8 cellular contexts compared by ENCODE assay signal in the genomic region with DNA sequence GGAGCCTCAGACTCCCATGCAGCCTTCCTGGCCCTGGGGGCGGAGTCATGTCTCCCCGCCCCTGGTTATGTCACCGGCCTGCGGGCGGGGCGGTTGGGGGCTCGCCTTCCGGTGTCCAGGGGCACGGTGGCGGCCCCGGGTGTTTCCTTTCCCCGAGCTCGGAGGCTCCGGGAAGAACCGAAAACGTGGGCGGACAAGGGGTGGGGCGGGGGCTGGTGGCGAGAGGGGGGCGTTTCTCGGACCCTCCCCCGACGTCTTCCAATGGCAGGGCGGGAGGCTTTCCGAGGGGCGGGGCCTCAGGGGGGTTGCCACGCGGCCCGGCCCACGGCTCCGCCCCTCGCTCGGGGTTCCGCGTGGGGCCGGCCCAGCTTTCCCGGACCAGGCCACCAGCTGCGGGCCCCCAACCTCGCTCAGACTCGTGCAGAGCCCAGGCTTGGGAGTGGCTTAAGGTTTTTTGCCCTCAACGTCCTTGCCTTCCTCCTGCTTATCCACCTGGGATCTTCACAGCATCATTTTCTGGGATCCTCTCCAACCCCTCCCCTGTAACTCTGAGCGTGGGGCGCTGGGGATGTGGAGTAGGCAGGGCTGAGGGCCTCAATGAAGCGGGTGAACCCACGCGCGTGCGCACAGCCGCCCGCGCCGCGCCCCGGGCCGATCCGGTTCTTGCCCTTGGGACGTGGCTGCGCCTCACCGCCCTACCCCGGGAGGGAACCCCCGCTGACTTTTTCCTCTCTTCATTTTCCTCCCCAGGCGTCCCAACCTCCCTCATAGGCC. TPM values are rescaled to one million over a fixed set of nuclear protein-coding genes. Genes with fewer than 3 reads are reported as not detected.
DNase-seq lines count a peak whose midpoint lies in the region; ATAC-seq and TF ChIP-seq lines count a peak whose summit lies in the region.

No MANE protein-coding gene starts in this region.

- H3K4me1 ChIP-seq in ovary (ENCODE audit: insufficient read depth), result peaks cover 6% of the 10 kb centered on the region

- no peak overlapping the region for H3K27ac ChIP-seq in ovary

- no peak for TF ChIP-seq EP300 in ovary (IDR thresholded peaks at IDR 0.05)

- H3K27ac Mint-ChIP-seq in CD14-positive monocyte, result no peak overlapping the region
- peak overlapping the region; percentile 95 for H3K27ac Mint-ChIP-seq in glutamatergic neuron (ENCODE audit: unreplicated experiment)

- peaks cover 6 to 47% (median 33%) of the 10 kb centered on the region in 7 donors for H3K9me3 Mint-ChIP-seq in CD14-positive monocyte
- peaks cover 30% of the 10 kb centered on the region for H3K9me3 Mint-ChIP-seq in glutamatergic neuron (ENCODE audit: unreplicated experiment)

- H3K4me3 ChIP-seq in ovary, result peak overlapping the region; percentile 37

- peaks cover 88 to 95% (median 91%) of the 10 kb centered on the region in 3 donors for H3K27me3 Mint-ChIP-seq in CD14-positive monocyte (ENCODE audit: low read depth in 3 of 3)
- H3K27me3 Mint-ChIP-seq in glutamatergic neuron (ENCODE audit: unreplicated experiment), result peaks cover 29% of the 10 kb centered on the region

- ATAC-seq in GM19023 (IDR thresholded peaks at IDR 0.05; ENCODE audit: unreplicated experiment), result peak; percentile 71
- peak; percentile 61 for ATAC-seq in HG03159 (IDR thresholded peaks at IDR 0.05; ENCODE audit: unreplicated experiment)

- peaks cover 49% of the 10 kb centered on the region for H3K4me1 Mint-ChIP-seq in CD14-positive monocyte
- peaks cover 10% of the 10 kb centered on the region for H3K4me1 Mint-ChIP-seq in glutamatergic neuron (ENCODE audit: low read depth, unreplicated experiment)

- peak overlapping the region; percentile 71 to 97 for H3K4me3 Mint-ChIP-seq in CD14-positive monocyte
- H3K4me3 Mint-ChIP-seq in glutamatergic neuron (ENCODE audit: unreplicated experiment), result peak overlapping the region; percentile 97

- H3K36me3 Mint-ChIP-seq in CD14-positive monocyte, result peaks cover 12 to 25% of the 10 kb centered on the region in 2 donors
- H3K36me3 Mint-ChIP-seq in glutamatergic neuron (ENCODE audit: unreplicated experiment), result peaks cover 5% of the 10 kb centered on the region

- no peak for TF ChIP-seq POLR2A in ovary (IDR thresholded peaks at IDR 0.05)

- DNase-seq in CD14-positive monocyte (ENCODE audit: low spot score) (no peak), NCI-H69 (lab: John Stamatoyannopoulos, UW) (peak; percentile 75), glutamatergic neuron (peak; percentile 91), ovary (peak; percentile 29 to 61 (median 56)), T-helper 9 cell (no peak)
- peak; percentile 76 to 79 for DNase-seq in activated T-cell treated with anti-CD3 and anti-CD28 coated beads, Interleukin-2, amount 50 U/mL, for 48 hours

- peaks cover 0 to 3% of the 10 kb centered on the region in 2 donors for H3K9me3 ChIP-seq in ovary

- intact Hi-C loops in CD14-positive monocyte (cut with micrococcal nuclease), result loop anchor here in 1 of 2 donors (10.0 kb wide), 1 partner anchor 1234 kb away; a partner anchor contains a TSS
- intact Hi-C loops in ovary (cut with DNase I), result no loop called here

- no peaks in the 10 kb centered on the region for H3K36me3 ChIP-seq in ovary

- 1 to 2% (median 2%) methylated on average over 51 to 62 of the region's 62 CpGs for WGBS in ovary, 3 donors

- H3K27me3 ChIP-seq in ovary, result no peaks in the 10 kb centered on the region

- TF ChIP-seq CTCF in CD14-positive monocyte (IDR thresholded peaks at IDR 0.05) (no peak), glutamatergic neuron (IDR thresholded peaks at IDR 0.05; ENCODE audit: partially characterized antibody, unreplicated experiment) (no peak), ovary (IDR thresholded peaks at IDR 0.05) (no peak)

RNA-seq across cellular contexts. Expression of a gene that starts 2.1 kb away (rescaled TPM):
- polyA plus RNA-seq in CD14-positive monocyte (not detected), ovary (10 to 100 TPM in 1 of 2 donors, 1 to 10 TPM in 1; 9.4 to 31.9 TPM)
- total RNA-seq in glutamatergic neuron (ENCODE audit: unreplicated experiment) (48.5 TPM), ovary (1 to 10 TPM; 1.8 to 9.6 (median 4.0) TPM)

Comparison
In these comparisons a context has a peak if more than half of its experiments do, and no peak if none do; other contexts are left out.
1. DNase-seq: peak in NCI-H69 (single experiment), activated T-cell treated with anti-CD3 and anti-CD28 coated beads, Interleukin-2, amount 50 U/mL, for 48 hours (2 of 2), glutamatergic neuron (single experiment) and ovary (5 of 5); none in CD14-positive monocyte (single experiment) and T-helper 9 cell (single experiment).